8 cellular contexts compared by ENCODE assay signal in genomic region chr22:33919591-33920501, GRCh38. TPM values are rescaled to one million over a fixed set of nuclear protein-coding genes. Genes with fewer than 3 reads are reported as not detected.
DNase-seq lines count a peak whose midpoint lies in the region; ATAC-seq, FAIRE-seq and TF ChIP-seq lines count a peak whose summit lies in the region.

TSS of gene LARGE1 (minus strand) at chr22:33920476.

- TF ChIP-seq EP300 in A549 (IDR thresholded peaks at IDR 0.05) (no peak), ovary (IDR thresholded peaks at IDR 0.05) (no peak)

- POLR2A ChIA-PET in A549 (lab: Yijun Ruan, JAX): interaction anchor here (0.6 kb wide), 1 partner anchor 600 kb away, joined by 3 read pairs; no protein-coding TSS in a partner anchor

- H3K4me2 ChIP-seq in A549: peak within 1 kb of the TSS; percentile 99

- H3K27ac ChIP-seq in A549 (peak within 1 kb of the TSS; percentile 68 to 91), ovary (peak within 1 kb of the TSS; percentile 80 to 87)

- H3K4me1 Mint-ChIP-seq in activated T-helper 17 cell treated with anti-CD3 and anti-CD28 coated beads, Interleukin-2, amount 50 U/mL, for 72 hours: peaks cover 5% of the 10 kb centered on the region

- H3K36me3 ChIP-seq in ovary: no peaks in the 10 kb centered on the region

- no peak for TF ChIP-seq POLR2A in A549 (IDR thresholded peaks at IDR 0.05; ENCODE audit: low read length)
- no peak for TF ChIP-seq POLR2A in ovary (IDR thresholded peaks at IDR 0.05)

- no peaks in the 10 kb centered on the region for H3K27me3 ChIP-seq in ovary

- intact Hi-C loops in cardiac septum (cut with DNase I): loop anchor here (2.0 to 10.0 kb wide), 6 partner anchors 53 to 425 kb away; no protein-coding TSS in a partner anchor
- intact Hi-C loops in ovary (cut with DNase I): loop anchor here (5.0 to 10.0 kb wide), 9 partner anchors 125 to 1375 kb away; partner anchors contain the start of gene TOM1 (in 1 of the 4)

- H3K4me3 Mint-ChIP-seq in activated T-helper 17 cell treated with anti-CD3 and anti-CD28 coated beads, Interleukin-2, amount 50 U/mL, for 72 hours: peak within 1 kb of the TSS; percentile 72

- DNase-seq in A549 (ENCODE audit: low read depth in 1 of 2, low spot score in 1 of 2) (peak; percentile 3 to 11), cardiac septum (ENCODE audit: low spot score) (peak; percentile 77), ovary (peak; percentile 31 to 66 (median 53)), SIG-M5 (lab: John Stamatoyannopoulos, UW) (no peak)

- H3K9me3 ChIP-seq in A549 (no peaks in the 10 kb centered on the region), ovary (no peaks in the 10 kb centered on the region)

- no peaks in the 10 kb centered on the region for H3K36me3 Mint-ChIP-seq in activated T-helper 17 cell treated with anti-CD3 and anti-CD28 coated beads, Interleukin-2, amount 50 U/mL, for 72 hours (ENCODE audit: low read depth)

- TF ChIP-seq CTCF in A549 (IDR thresholded peaks at IDR 0.05) (no peak), ovary (IDR thresholded peaks at IDR 0.05) (no peak)

- ATAC-seq in A549 (peak; percentile 31 to 41; a peak in 5 of 6 replicates), GM18858 (IDR thresholded peaks at IDR 0.05; ENCODE audit: unreplicated experiment) (peak; percentile 7), HG03571 (IDR thresholded peaks at IDR 0.05; ENCODE audit: unreplicated experiment) (peak; percentile 14), GM18870 (IDR thresholded peaks at IDR 0.05; ENCODE audit: unreplicated experiment) (no peak)
- ATAC-seq in activated T-helper 17 cell treated with anti-CD3 and anti-CD28 coated beads, Interleukin-2, amount 50 U/mL, for 72 hours (replicated peaks): peak; percentile 19

- peaks cover 9% of the 10 kb centered on the region; the same call in 2 of the 3 replicates for H3K4me1 ChIP-seq in A549
- H3K4me1 ChIP-seq in ovary (ENCODE audit: insufficient read depth): peaks cover 5% of the 10 kb centered on the region

- H3K4me3 ChIP-seq in A549: peak within 1 kb of the TSS; percentile 66
- peak within 1 kb of the TSS; percentile 92 for H3K4me3 ChIP-seq in ovary

- FAIRE-seq in A549 (lab: Jason Lieb, UNC): no peak

- CTCF ChIA-PET in A549 (lab: Yijun Ruan, JAX): interaction anchor here (0.9 to 1.3 kb wide), 2 partner anchors 191 to 1235 kb away, joined by 3 to 5 read pairs; no protein-coding TSS in a partner anchor

- H3K27ac Mint-ChIP-seq in activated T-helper 17 cell treated with anti-CD3 and anti-CD28 coated beads, Interleukin-2, amount 50 U/mL, for 72 hours: no peak within 1 kb of the TSS

- no peaks in the 10 kb centered on the region for H3K9me3 Mint-ChIP-seq in activated T-helper 17 cell treated with anti-CD3 and anti-CD28 coated beads, Interleukin-2, amount 50 U/mL, for 72 hours

- TF ChIP-seq RAD21 in A549 (conservative IDR thresholded peaks at IDR 0.05 in 1 of 2, IDR thresholded peaks at IDR 0.05 in 1 of 2): no peak

- peaks cover 47% of the 10 kb centered on the region for H3K27me3 Mint-ChIP-seq in activated T-helper 17 cell treated with anti-CD3 and anti-CD28 coated beads, Interleukin-2, amount 50 U/mL, for 72 hours

- 7% methylated on average over 17 of the region's 93 CpGs for WGBS in A549 (ENCODE audit: missing lambda C conversion rate)
- 0 to 2% (median 1%) methylated on average over 37 to 93 of the region's 93 CpGs for WGBS in ovary, 3 donors

TF ChIP-seq in A549, 52 proteins besides CTCF, POLR2A, EP300 and RAD21:
- TF ChIP-seq ZNF302 (CRISPR knock-in tag; IDR thresholded peaks at IDR 0.05): no peak
- no peak for TF ChIP-seq CBX2 (IDR thresholded peaks at IDR 0.05; ENCODE audit: borderline replicate concordance, low read depth)
- TF ChIP-seq FOSL2 (IDR thresholded peaks at IDR 0.05): no peak
- no peak for TF ChIP-seq FOSL2 (CRISPR knock-in tag; IDR thresholded peaks at IDR 0.05)
- TF ChIP-seq JUNB (IDR thresholded peaks at IDR 0.05): no peak

RNA-seq across cellular contexts. Expression of gene LARGE1, which starts in this region (rescaled TPM):
- polyA plus RNA-seq in A549 (2011; rRNA removed) (5.8 and 8.6 TPM in 2 replicates), A549 (2017; fragmentation: RNase III; extraction: RNeasy Plus Mini Kit Qiagen cat#74134 plus additional on column Dnase treatment) (2.3 to 2.7 TPM (median 2.6 TPM) in 3 replicates), ovary (10 to 100 TPM; 13.4 to 34.4 TPM)
- 3.0 and 3.6 TPM in 2 replicates for polyA plus RNA-seq in A549 (2012; cell fraction: cytosol; rRNA removed)
- polyA plus RNA-seq in A549 (2012; cell fraction: nucleus; rRNA removed): 3.7 and 4.7 TPM in 2 replicates
- polyA minus RNA-seq in A549 (2011; rRNA and poly(A)+ RNA removed): 16.2 and 19.1 TPM in 2 replicates
- total RNA-seq in activated T-helper 17 cell treated with anti-CD3 and anti-CD28 coated beads, Interleukin-2, amount 50 U/mL, for 72 hours: under 1 TPM; 0.45 to 0.73 TPM
- total RNA-seq in cardiac septum (119 TPM), ovary (10 to 100 TPM; 16.5 to 67.6 (median 54.3) TPM)

Comparison
In these comparisons a context has a peak if more than half of its experiments do, and no peak if none do; other contexts are left out.
1. RNA of gene LARGE1 (total RNA-seq): 119 TPM in cardiac septum (single experiment) and 16.5 to 67.6 TPM in ovary; 0.45 to 0.73 TPM in activated T-helper 17 cell treated with anti-CD3 and anti-CD28 coated beads, Interleukin-2, amount 50 U/mL, for 72 hours; every median in the first group is over 10 times any median in the second.
2. Peak in ATAC-seq in activated T-helper 17 cell treated with anti-CD3 and anti-CD28 coated beads, Interleukin-2, amount 50 U/mL, for 72 hours; RNA of the gene not detected or under 1 TPM.